ENCODE assay signal across 9 cellular contexts in the genomic region with DNA sequence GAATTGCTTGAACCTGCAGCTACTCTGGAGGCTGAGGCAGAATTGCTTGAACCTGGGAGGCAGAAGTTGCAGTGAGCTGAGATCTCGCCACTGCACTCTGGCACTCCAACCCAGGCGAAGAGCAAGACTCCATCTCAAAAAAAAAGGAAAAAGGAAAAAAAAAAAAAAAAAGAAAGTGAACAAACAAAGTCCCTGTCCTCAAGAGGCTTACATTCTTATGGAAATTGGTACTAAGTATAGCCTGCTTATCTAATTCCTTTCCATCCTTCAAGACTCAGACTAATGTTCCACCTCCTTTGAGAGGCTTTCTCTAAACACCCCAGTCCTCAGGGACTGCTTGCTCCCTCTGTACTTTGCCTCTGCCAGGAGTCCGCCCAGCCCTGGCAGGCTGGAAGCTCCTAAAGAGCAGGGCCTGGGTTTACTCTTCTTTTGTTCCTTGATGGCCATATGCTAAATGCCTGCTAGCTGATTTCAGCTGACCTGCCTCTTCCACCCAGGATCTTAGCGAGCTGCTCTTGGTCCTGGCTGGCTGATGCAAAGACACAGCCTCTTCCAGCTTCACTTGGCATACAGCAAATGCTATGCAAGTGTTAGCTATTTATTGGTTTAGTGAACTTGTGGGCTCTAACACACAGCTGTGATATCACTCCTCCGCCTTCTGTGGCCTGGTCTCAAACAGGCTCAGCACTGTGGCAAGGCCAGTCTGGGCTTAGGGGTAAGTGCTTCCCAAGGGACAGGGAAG. TPM values are rescaled to one million over a fixed set of nuclear protein-coding genes. Genes with fewer than 3 reads are reported as not detected.
DNase-seq lines count a peak whose midpoint lies in the region; ATAC-seq and TF ChIP-seq lines count a peak whose summit lies in the region.
"Had no signal": no experiment of that assay in that cellular context is flagged by ENCODE, and none has a peak within 500 bp of the region (broad histone marks: within the 10 kb centered on the region; RNA-seq: fewer than 3 reads in every experiment).

No MANE protein-coding gene starts in this region.

- peak overlapping the region; percentile 71 for H3K4me2 ChIP-seq in skeletal muscle satellite cell (ENCODE audit: low read length)

- H3K4me3 ChIP-seq in heart right ventricle (no peak overlapping the region), skeletal muscle satellite cell (ENCODE audit: low read length) (peak overlapping the region; percentile 26)

- peaks cover 0 to 2% (median 0%) of the 10 kb centered on the region in 9 donors for H3K36me3 ChIP-seq in heart right ventricle
- peaks cover 3% of the 10 kb centered on the region for H3K36me3 ChIP-seq in skeletal muscle satellite cell (ENCODE audit: insufficient read depth, low read length)

- intact Hi-C loops in heart right ventricle (cut with DNase I) = no loop called here

- TF ChIP-seq CTCF in VCaP (conservative IDR thresholded peaks at IDR 0.05) = no peak
- TF ChIP-seq CTCF in heart right ventricle (IDR thresholded peaks at IDR 0.05) = no peak

- 71% methylated on average over 5 of the region's 5 CpGs for WGBS in heart right ventricle, 2 donors

- H3K27ac ChIP-seq in VCaP (peak overlapping the region; percentile 86), heart right ventricle (peak overlapping the region; percentile 47 to 81 (median 69))

- no peaks in the 10 kb centered on the region for H3K27me3 ChIP-seq in heart right ventricle
- H3K27me3 ChIP-seq in skeletal muscle satellite cell (ENCODE audit: control insufficient read depth, insufficient read depth, low read length) = no peaks in the 10 kb centered on the region

- peak; percentile 46 for DNase-seq in EL
- no peak for DNase-seq in heart right ventricle
- DNase-seq in SW 1271 (lab: John Stamatoyannopoulos, UW) = no peak
- no peak for DNase-seq in COR-L47 (lab: John Stamatoyannopoulos, UW)
- DNase-seq in NCI-H1930 (lab: John Stamatoyannopoulos, UW) = no peak
- DNase-seq: NCI-H1694 treated with DMSO at 0.1 percent for 48 hours had no signal

- peak; percentile 18 to 71 (median 46) for ATAC-seq in heart right ventricle
- no peak for ATAC-seq in esophagus mucosa

- H3K9ac ChIP-seq in skeletal muscle satellite cell (ENCODE audit: low read depth, low read length) = peak overlapping the region; percentile 78

- peaks cover 29 to 91% (median 79%) of the 10 kb centered on the region in 9 donors for H3K4me1 ChIP-seq in heart right ventricle
- peaks cover 29% of the 10 kb centered on the region for H3K4me1 ChIP-seq in skeletal muscle satellite cell (ENCODE audit: control insufficient read depth, insufficient read depth, low read length)

- H3K9me3 ChIP-seq in heart right ventricle = no peaks in the 10 kb centered on the region
- H3K9me3 ChIP-seq in skeletal muscle satellite cell (replicated peaks; ENCODE audit: low read length) = no peaks in the 10 kb centered on the region

RNA-seq across cellular contexts. Expression of a gene that starts 9.8 kb away (rescaled TPM):
- total RNA-seq in heart right ventricle (10 to 100 TPM in 9 of 10 donors, 1 to 10 TPM in 1; 9.4 to 34.4 (median 22.1) TPM), esophagus mucosa (27.3 TPM)
- polyA plus RNA-seq in heart right ventricle = 10 to 100 TPM; 11.3 TPM
- total RNA-seq in skeletal muscle satellite cell (2012; rRNA removed) = 5.3 and 5.7 TPM in 2 replicates
